In the genomic region with DNA sequence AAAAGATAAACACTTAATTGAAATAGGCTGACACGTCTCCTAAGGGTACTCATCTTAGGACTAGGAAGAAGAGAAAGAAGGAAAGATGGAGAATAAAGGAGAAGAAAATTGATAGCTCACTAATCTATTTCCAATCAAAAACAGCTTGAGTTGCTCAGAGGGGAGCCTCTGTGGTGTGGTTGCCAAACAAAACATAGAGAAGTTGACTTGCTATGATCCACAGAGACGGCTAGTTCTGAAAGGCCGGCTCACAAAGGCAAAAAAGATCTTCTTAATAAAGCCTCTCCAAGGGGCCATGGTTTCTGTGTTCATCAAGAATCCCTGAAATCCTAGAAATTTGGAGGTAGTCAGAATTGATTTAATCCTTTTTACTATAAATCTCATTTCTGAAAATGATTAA, we compare ENCODE assay signal across 1 cellular context.
TF ChIP-seq lines count a peak whose summit lies in the region.

No MANE protein-coding gene starts in this region.

TF ChIP-seq in IMR-90, 13 proteins besides CTCF, POLR2A, EP300 and RAD21 (continued from another document):
- TF ChIP-seq, protein P1, sequence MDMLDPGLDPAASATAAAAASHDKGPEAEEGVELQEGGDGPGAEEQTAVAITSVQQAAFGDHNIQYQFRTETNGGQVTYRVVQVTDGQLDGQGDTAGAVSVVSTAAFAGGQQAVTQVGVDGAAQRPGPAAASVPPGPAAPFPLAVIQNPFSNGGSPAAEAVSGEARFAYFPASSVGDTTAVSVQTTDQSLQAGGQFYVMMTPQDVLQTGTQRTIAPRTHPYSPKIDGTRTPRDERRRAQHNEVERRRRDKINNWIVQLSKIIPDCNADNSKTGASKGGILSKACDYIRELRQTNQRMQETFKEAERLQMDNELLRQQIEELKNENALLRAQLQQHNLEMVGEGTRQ (IDR thresholded peaks at IDR 0.05; ENCODE audit: low read depth, low read length), result no peak
- TF ChIP-seq MXI1 (IDR thresholded peaks at IDR 0.05; ENCODE audit: borderline replicate concordance, low read depth, low read length), result no peak
- TF ChIP-seq MAZ (IDR thresholded peaks at IDR 0.05; ENCODE audit: borderline replicate concordance, low read depth, low read length), result no peak
- TF ChIP-seq, protein P2, sequence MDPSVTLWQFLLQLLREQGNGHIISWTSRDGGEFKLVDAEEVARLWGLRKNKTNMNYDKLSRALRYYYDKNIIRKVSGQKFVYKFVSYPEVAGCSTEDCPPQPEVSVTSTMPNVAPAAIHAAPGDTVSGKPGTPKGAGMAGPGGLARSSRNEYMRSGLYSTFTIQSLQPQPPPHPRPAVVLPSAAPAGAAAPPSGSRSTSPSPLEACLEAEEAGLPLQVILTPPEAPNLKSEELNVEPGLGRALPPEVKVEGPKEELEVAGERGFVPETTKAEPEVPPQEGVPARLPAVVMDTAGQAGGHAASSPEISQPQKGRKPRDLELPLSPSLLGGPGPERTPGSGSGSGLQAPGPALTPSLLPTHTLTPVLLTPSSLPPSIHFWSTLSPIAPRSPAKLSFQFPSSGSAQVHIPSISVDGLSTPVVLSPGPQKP (IDR thresholded peaks at IDR 0.05; ENCODE audit: borderline replicate concordance, low read depth, low read length), result no peak
- no peak for TF ChIP-seq MAFK (IDR thresholded peaks at IDR 0.05; ENCODE audit: low read depth, low read length)
- TF ChIP-seq RFX5 (IDR thresholded peaks at IDR 0.05; ENCODE audit: low read depth, low read length), result no peak
- no peak for TF ChIP-seq CHD1 (IDR thresholded peaks at IDR 0.05; ENCODE audit: low read depth, low read length)
- TF ChIP-seq CEBPB (IDR thresholded peaks at IDR 0.05; ENCODE audit: low read depth, low read length), result no peak
- TF ChIP-seq SMC3 (IDR thresholded peaks at IDR 0.05; ENCODE audit: low read depth, low read length), result no peak
- no peak for TF ChIP-seq FOS (IDR thresholded peaks at IDR 0.05; ENCODE audit: low read depth, low read length)
